Comparison of ENCODE assay signal across 9 cellular contexts in the genomic region with DNA sequence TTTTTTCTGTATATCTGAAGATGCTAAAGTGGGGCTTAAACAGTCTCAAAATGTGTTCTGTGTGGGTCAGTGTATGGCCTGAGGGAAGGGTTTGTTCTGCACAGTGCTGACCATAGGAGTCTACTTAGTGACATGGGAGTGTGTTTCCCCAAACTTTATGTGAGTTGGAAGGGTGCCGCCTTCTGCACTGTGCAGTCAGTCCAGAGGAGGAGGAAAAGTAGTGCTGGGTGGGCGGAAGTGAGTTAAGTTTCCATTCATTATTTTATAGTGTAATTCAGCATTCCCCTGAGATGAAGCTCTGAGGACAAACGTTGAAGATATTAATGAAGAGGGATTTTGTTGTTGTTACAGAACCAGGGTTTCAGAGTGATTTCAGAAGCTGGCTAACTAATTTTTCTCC. TPM values are rescaled to one million over a fixed set of nuclear protein-coding genes. Genes with fewer than 3 reads are reported as not detected.
DNase-seq lines count a peak whose midpoint lies in the region; ATAC-seq and TF ChIP-seq lines count a peak whose summit lies in the region.
"Had no signal": no experiment of that assay in that cellular context is flagged by ENCODE, and none has a peak within 500 bp of the region (broad histone marks: within the 10 kb centered on the region; RNA-seq: fewer than 3 reads in every experiment).

No MANE protein-coding gene starts in this region.

- peak overlapping the region; percentile 76 to 91 (median 86) for H3K4me3 Mint-ChIP-seq in CD4-positive, alpha-beta memory T cell
- H3K4me3 Mint-ChIP-seq in natural killer cell = peak overlapping the region; percentile 14

- peak overlapping the region; percentile 65 to 69 for H3K4me3 ChIP-seq in CD4-positive, alpha-beta memory T cell (ENCODE audit: low read length in 2 of 2)
- H3K4me3 ChIP-seq in HUES64 (ENCODE audit: low read length) = peak overlapping the region; percentile 72
- peak overlapping the region in 42 of 59 donors; percentile 0 to 70 (median 58) for H3K4me3 ChIP-seq in dorsolateral prefrontal cortex

- H3K9me3 ChIP-seq in CD4-positive, alpha-beta memory T cell (ENCODE audit: control insufficient read depth in 1 of 2, low read length in 2 of 2) = no peaks in the 10 kb centered on the region
- H3K9me3 ChIP-seq in HUES64 (ENCODE audit: insufficient read depth, low read depth, low read length) = no peaks in the 10 kb centered on the region

- H3K4me1 Mint-ChIP-seq in CD4-positive, alpha-beta memory T cell = peaks cover 31 to 67% (median 44%) of the 10 kb centered on the region in 4 donors
- H3K4me1 Mint-ChIP-seq in natural killer cell = peaks cover 20 to 32% of the 10 kb centered on the region in 2 donors

- WGBS in HUES64 = 33% methylated on average over 1 of the region's 3 CpGs

- no peak for DNase-seq in CD4-positive, alpha-beta memory T cell
- DNase-seq in dorsolateral prefrontal cortex (no peak), natural killer cell (no peak), NCI-H2171 (lab: John Stamatoyannopoulos, UW) (no peak)
- no peak for DNase-seq in stimulated activated CD4-positive, alpha-beta T cell treated with anti-CD3 and anti-CD28 coated beads, Interleukin-4, amount 100 ng/mL, for 24 hours
- DNase-seq: NCI-H226 had no signal

- H3K36me3 ChIP-seq in CD4-positive, alpha-beta memory T cell (ENCODE audit: insufficient read depth, low read length) = no peaks in the 10 kb centered on the region
- H3K36me3 ChIP-seq in HUES64 (ENCODE audit: insufficient read depth, low read length) = peaks cover 3% of the 10 kb centered on the region; the same call in 1 of the 2 replicates

- TF ChIP-seq CTCF in dorsolateral prefrontal cortex (IDR thresholded peaks at IDR 0.05 in 54 of 56, conservative IDR thresholded peaks at IDR 0.05 in 2 of 56; ENCODE audit: low read depth in 1 of 56, partially characterized antibody in 56 of 56) = no peak
- TF ChIP-seq CTCF in natural killer cell (IDR thresholded peaks at IDR 0.05) = no peak

- no peak overlapping the region for H3K27ac ChIP-seq in CD4-positive, alpha-beta memory T cell (ENCODE audit: low read depth, low read length)
- H3K27ac ChIP-seq in HUES64 (ENCODE audit: low read depth, low read length) (no peak overlapping the region), dorsolateral prefrontal cortex (peak overlapping the region in 7 of 59 donors; percentile 5 to 46 (median 22))

- H3K27me3 ChIP-seq in CD4-positive, alpha-beta memory T cell (ENCODE audit: insufficient read depth, low read length) = no peaks in the 10 kb centered on the region
- peaks cover 14% of the 10 kb centered on the region; the same call in 1 of the 2 replicates for H3K27me3 ChIP-seq in HUES64 (ENCODE audit: insufficient read depth, low read length)
- H3K27me3 ChIP-seq in dorsolateral prefrontal cortex = peaks cover 0 to 58% (median 6%) of the 10 kb centered on the region in 45 donors

- no peaks in the 10 kb centered on the region for H3K27me3 Mint-ChIP-seq in CD4-positive, alpha-beta memory T cell
- no peaks in the 10 kb centered on the region for H3K27me3 Mint-ChIP-seq in natural killer cell (ENCODE audit: low read depth in 2 of 2)

- H3K9me3 Mint-ChIP-seq in CD4-positive, alpha-beta memory T cell = peaks cover 0 to 2% (median 0%) of the 10 kb centered on the region in 8 donors
- no peaks in the 10 kb centered on the region for H3K9me3 Mint-ChIP-seq in natural killer cell

- CTCF ChIA-PET in CD4-positive, alpha-beta memory T cell (lab: Charles Lee; ENCODE audit: partially characterized antibody) = interaction anchor here (0.6 to 7.3 kb wide), 5 partner anchors 12 to 110 kb away, joined by 3 to 39 read pairs (median 7); no protein-coding TSS in a partner anchor

- POLR2A ChIA-PET in CD4-positive, alpha-beta memory T cell (lab: Charles Lee; ENCODE audit: partially characterized antibody) = interaction anchor here (1.0 to 7.0 kb wide), 3 partner anchors 8 to 35 kb away, joined by 3 to 83 read pairs (median 20); no protein-coding TSS in a partner anchor

- peaks cover 59% of the 10 kb centered on the region for H3K4me1 ChIP-seq in CD4-positive, alpha-beta memory T cell (ENCODE audit: insufficient read depth, low read length)
- H3K4me1 ChIP-seq in HUES64 (ENCODE audit: insufficient read depth, low read length) = peaks cover 8% of the 10 kb centered on the region; the same call in 1 of the 2 replicates

- peak overlapping the region in 6 of 7 donors; percentile 6 to 74 (median 43) for H3K27ac Mint-ChIP-seq in CD4-positive, alpha-beta memory T cell
- peak overlapping the region in 1 of 2 donors; percentile 42 for H3K27ac Mint-ChIP-seq in natural killer cell

- ATAC-seq in natural killer cell (no peak), GM21390 (IDR thresholded peaks at IDR 0.05; ENCODE audit: unreplicated experiment) (no peak), GM21381 (IDR thresholded peaks at IDR 0.05; ENCODE audit: unreplicated experiment) (no peak)

- intact Hi-C loops in CD4-positive, alpha-beta memory T cell (cut with micrococcal nuclease) = no loop called here
- intact Hi-C loops in dorsolateral prefrontal cortex (cut with DNase I) (no loop called here), natural killer cell (cut with micrococcal nuclease) (no loop called here)

- H3K9ac ChIP-seq in HUES64 (ENCODE audit: low read depth, low read length) = no peak overlapping the region

- peaks cover 0 to 15% of the 10 kb centered on the region in 2 donors for H3K36me3 Mint-ChIP-seq in CD4-positive, alpha-beta memory T cell
- H3K36me3 Mint-ChIP-seq in natural killer cell = no peaks in the 10 kb centered on the region

RNA-seq across cellular contexts. Expression of gene CHST7, which starts 2.9 kb away (rescaled TPM):
- 10 to 100 TPM; 11.4 to 11.8 TPM for total RNA-seq in CD4-positive, alpha-beta memory T cell
- polyA plus RNA-seq in CD4-positive, alpha-beta memory T cell = 10 to 100 TPM in 1 of 2 donors, 1 to 10 TPM in 1; 8.9 to 16.2 TPM
- polyA plus RNA-seq in HUES64 (2013, experiment 1 of 2) = 11.5 TPM
- polyA plus RNA-seq in HUES64 (2013, experiment 2 of 2) = 9.5 TPM
- total RNA-seq in dorsolateral prefrontal cortex (10 to 100 TPM in 30 of 120 experiments, 1 to 10 TPM in 90; 2.3 to 27.4 (median 8.2) TPM), natural killer cell (10 to 100 TPM in 2 of 3 donors, 1 to 10 TPM in 1; 8.7 to 15.9 (median 11.8) TPM)

RNA-seq across cellular contexts. Expression of gene ZNF674, which starts 31.2 kb away (rescaled TPM):
- 1 to 10 TPM; 6.0 to 8.6 TPM for total RNA-seq in CD4-positive, alpha-beta memory T cell
- polyA plus RNA-seq in CD4-positive, alpha-beta memory T cell = 1 to 10 TPM in 1 of 2 donors, under 1 TPM in 1; 0.22 to 1.4 TPM
- 2.7 TPM for polyA plus RNA-seq in HUES64 (2013, experiment 1 of 2)
- polyA plus RNA-seq in HUES64 (2013, experiment 2 of 2) = 2.9 TPM
- total RNA-seq in dorsolateral prefrontal cortex (10 to 100 TPM in 72 of 120 experiments, 1 to 10 TPM in 48; 5.4 to 16.7 (median 10.6) TPM), natural killer cell (1 to 10 TPM; 2.5 to 5.3 (median 3.4) TPM)
